In the genomic region with DNA sequence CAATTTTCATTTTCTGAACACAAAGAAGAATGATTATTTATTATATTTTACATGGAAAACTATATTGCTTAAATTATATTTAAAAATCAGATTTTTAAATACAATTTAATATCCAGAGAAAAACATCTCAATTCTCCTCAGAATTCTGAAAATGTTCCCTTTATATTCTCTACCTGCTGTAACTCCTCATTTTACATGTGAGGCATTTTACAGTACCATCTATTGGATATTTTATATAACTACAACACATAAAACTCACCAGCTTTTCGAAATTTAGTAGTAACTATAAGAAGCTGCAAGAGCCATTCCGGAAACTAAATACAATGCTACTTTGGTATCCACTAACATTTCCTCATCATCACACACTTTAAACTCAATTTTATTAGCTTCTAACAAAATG, we compare ENCODE assay signal across 21 cellular contexts.
DNase-seq lines count a peak whose midpoint lies in the region; ATAC-seq and FAIRE-seq lines count a peak whose summit lies in the region.
"Had no signal": no experiment of that assay in that cellular context is flagged by ENCODE, and none has a peak within 500 bp of the region (broad histone marks: within the 10 kb centered on the region; RNA-seq: fewer than 3 reads in every experiment).

No MANE protein-coding gene starts in this region.

- peak; percentile 51 for FAIRE-seq in frontal cortex (lab: Jason Lieb, UNC)
- FAIRE-seq: A549, GM12878, H1 had no signal

- ATAC-seq in stimulated activated effector memory CD8-positive, alpha-beta T cell treated with anti-CD3 and anti-CD28 coated beads, Interleukin-12 subunit alpha, Interleukin-12 subunit beta, amount 100 ng/mL, for 72 hours: no peak
- no peak for ATAC-seq in GM18511 (IDR thresholded peaks at IDR 0.05; ENCODE audit: unreplicated experiment)
- ATAC-seq: A549; activated CD8-positive, alpha-beta T cell treated with anti-CD3 and anti-CD28 coated beads for 36 hours; GM12878; naive thymus-derived CD8-positive, alpha-beta T cell; pancreas had no signal

- H3K36me3 Mint-ChIP-seq in stimulated activated effector memory CD8-positive, alpha-beta T cell treated with anti-CD3 and anti-CD28 coated beads, Interleukin-12 subunit alpha, Interleukin-12 subunit beta, amount 100 ng/mL, for 72 hours: no peaks in the 10 kb centered on the region
- H3K36me3 Mint-ChIP-seq: naive thymus-derived CD8-positive, alpha-beta T cell had no signal

- no peak overlapping the region for H3K27ac Mint-ChIP-seq in stimulated activated effector memory CD8-positive, alpha-beta T cell treated with anti-CD3 and anti-CD28 coated beads, Interleukin-12 subunit alpha, Interleukin-12 subunit beta, amount 100 ng/mL, for 72 hours
- H3K27ac Mint-ChIP-seq: activated B cell treated with CpG ODN at 0.5 μM for 24 hours; activated CD8-positive, alpha-beta T cell treated with anti-CD3 and anti-CD28 coated beads for 36 hours; naive thymus-derived CD8-positive, alpha-beta T cell had no signal

- H3K9me3 Mint-ChIP-seq in stimulated activated effector memory CD8-positive, alpha-beta T cell treated with anti-CD3 and anti-CD28 coated beads, Interleukin-12 subunit alpha, Interleukin-12 subunit beta, amount 100 ng/mL, for 72 hours: no peaks in the 10 kb centered on the region

- no peak overlapping the region for H3K4me3 Mint-ChIP-seq in stimulated activated effector memory CD8-positive, alpha-beta T cell treated with anti-CD3 and anti-CD28 coated beads, Interleukin-12 subunit alpha, Interleukin-12 subunit beta, amount 100 ng/mL, for 72 hours
- H3K4me3 Mint-ChIP-seq: activated B cell treated with CpG ODN at 0.5 μM for 24 hours; activated CD8-positive, alpha-beta T cell treated with anti-CD3 and anti-CD28 coated beads for 36 hours; naive thymus-derived CD8-positive, alpha-beta T cell had no signal

- DNase-seq in DMS53 (lab: John Stamatoyannopoulos, UW) (peak; percentile 33), DMS53 treated with DMSO at 0.1 percent for 48 hours (lab: John Stamatoyannopoulos, UW; ENCODE audit: unreplicated experiment) (no peak), LHCN-M2 (ENCODE audit: low read depth) (peak; percentile 9), SW480 (ENCODE audit: low spot score) (peak; percentile 11), frontal cortex (ENCODE audit: low spot score in 2 of 2) (no peak), LoVo (ENCODE audit: low spot score) (no peak)
- no peak for DNase-seq in stimulated activated effector memory CD8-positive, alpha-beta T cell treated with anti-CD3 and anti-CD28 coated beads, Interleukin-12 subunit alpha, Interleukin-12 subunit beta, amount 100 ng/mL, for 72 hours (ENCODE audit: low spot score in 2 of 2)
- DNase-seq: activated B cell treated with CpG ODN at 0.5 μM for 24 hours; activated CD8-positive, alpha-beta T cell treated with anti-CD3 and anti-CD28 coated beads for 36 hours; activated gamma-delta T cell treated with Interleukin-2 at 50 U/mL for 16 hours; dorsolateral prefrontal cortex; foreskin fibroblast; KBM-7; kidney glomerular epithelial cell; naive thymus-derived CD8-positive, alpha-beta T cell; pancreas; T-helper 2 cell had no signal

- no peaks in the 10 kb centered on the region for H3K4me1 Mint-ChIP-seq in stimulated activated effector memory CD8-positive, alpha-beta T cell treated with anti-CD3 and anti-CD28 coated beads, Interleukin-12 subunit alpha, Interleukin-12 subunit beta, amount 100 ng/mL, for 72 hours
- H3K4me1 Mint-ChIP-seq: activated B cell treated with CpG ODN at 0.5 μM for 24 hours; naive thymus-derived CD8-positive, alpha-beta T cell had no signal

Comparison
In these comparisons a context has a peak if more than half of its experiments do, and no peak if none do; other contexts are left out.
1. DNase-seq: peak in DMS53 (single experiment), LHCN-M2 (single experiment) and SW480 (single experiment); none in DMS53 treated with DMSO at 0.1 percent for 48 hours (single experiment), frontal cortex (0 of 2), stimulated activated effector memory CD8-positive, alpha-beta T cell treated with anti-CD3 and anti-CD28 coated beads, Interleukin-12 subunit alpha, Interleukin-12 subunit beta, amount 100 ng/mL, for 72 hours (0 of 2) and LoVo (single experiment).